Comparison of ENCODE assay signal across 9 cellular contexts in the genomic region with DNA sequence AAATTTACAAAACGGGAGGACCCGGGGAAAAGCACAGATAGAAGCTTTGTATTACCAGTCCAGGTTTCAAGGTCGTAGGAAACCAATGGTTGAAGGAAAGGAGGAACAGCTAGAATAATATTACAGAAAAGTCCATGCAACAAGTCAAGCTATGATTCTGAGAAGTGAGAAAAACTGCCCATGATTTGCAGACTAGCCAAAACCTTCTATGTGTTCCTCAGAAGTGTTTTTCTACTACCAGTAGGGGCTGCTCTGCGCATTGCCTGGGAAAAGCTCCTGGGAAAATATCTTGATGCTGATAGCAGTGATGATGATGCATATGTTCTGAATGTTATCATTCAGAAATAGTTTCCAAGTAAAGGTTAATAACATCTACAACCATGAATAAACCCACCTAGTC. TPM values are rescaled to one million over a fixed set of nuclear protein-coding genes. Genes with fewer than 3 reads are reported as not detected.
DNase-seq lines count a peak whose midpoint lies in the region; ATAC-seq and TF ChIP-seq lines count a peak whose summit lies in the region.
"Had no signal": no experiment of that assay in that cellular context is flagged by ENCODE, and none has a peak within 500 bp of the region (broad histone marks: within the 10 kb centered on the region; RNA-seq: fewer than 3 reads in every experiment).

No MANE protein-coding gene starts in this region.

- H4K8ac ChIP-seq in mesendoderm (ENCODE audit: low read depth, low read length): no peak overlapping the region

- no peaks in the 10 kb centered on the region for H3K27me3 ChIP-seq in Caco-2 (replicated peaks; ENCODE audit: control insufficient read depth, insufficient read depth, low read length)
- H3K27me3 ChIP-seq in mesendoderm (ENCODE audit: insufficient read depth, low read length, poor library complexity): peaks cover 18% of the 10 kb centered on the region

- H2BK5ac ChIP-seq in mesendoderm (ENCODE audit: low read length): no peak overlapping the region

- H3K36me3 ChIP-seq in Caco-2 (ENCODE audit: control insufficient read depth, insufficient read depth, low read length): no peaks in the 10 kb centered on the region
- no peaks in the 10 kb centered on the region for H3K36me3 ChIP-seq in mesendoderm (ENCODE audit: control insufficient read depth, insufficient read depth, low read length)

- H3K27ac Mint-ChIP-seq in Caco-2 (ENCODE audit: unreplicated experiment): no peak overlapping the region
- no peak overlapping the region for H3K27ac Mint-ChIP-seq in brain
- no peak overlapping the region for H3K27ac Mint-ChIP-seq in activated T-helper 1 cell treated with anti-CD3 and anti-CD28 coated beads, Interleukin-12 subunit alpha, Interleukin-12 subunit beta, Interleukin-2, Interleukin-4 antibody, amounts not matched to agents 30 ng/mL and 10 ng/mL and 1 ng/mL, durations not matched to agents 14 hours and 24 hours and 36 hours
- no peak overlapping the region for H3K27ac Mint-ChIP-seq in activated T-cell treated with anti-CD3 and anti-CD28 coated beads, Interleukin-2, amount 50 U/mL, for 72 hours

- H3K9me3 Mint-ChIP-seq in Caco-2 (ENCODE audit: unreplicated experiment): no peaks in the 10 kb centered on the region
- peaks cover 0 to 3% (median 0%) of the 10 kb centered on the region in 5 experiments for H3K9me3 Mint-ChIP-seq in brain
- H3K9me3 Mint-ChIP-seq in activated T-helper 1 cell treated with anti-CD3 and anti-CD28 coated beads, Interleukin-12 subunit alpha, Interleukin-12 subunit beta, Interleukin-2, Interleukin-4 antibody, amounts not matched to agents 30 ng/mL and 10 ng/mL and 1 ng/mL, durations not matched to agents 14 hours and 24 hours and 36 hours: no peaks in the 10 kb centered on the region
- no peaks in the 10 kb centered on the region for H3K9me3 Mint-ChIP-seq in activated T-cell treated with anti-CD3 and anti-CD28 coated beads, Interleukin-2, amount 50 U/mL, for 72 hours

- H3K79me2 ChIP-seq in mesendoderm (ENCODE audit: control insufficient read depth, insufficient read depth, low read length): no peaks in the 10 kb centered on the region
- H3K79me2 ChIP-seq: parathyroid adenoma had no signal

- POLR2A ChIA-PET in Caco-2 (lab: Charles Lee): no interaction called here

- TF ChIP-seq CTCF in Caco-2 (IDR thresholded peaks at IDR 0.05; ENCODE audit: insufficient read depth in 1 of 2, low read depth in 1 of 2, low read length in 1 of 2, severe bottlenecking in 1 of 2, unreplicated experiment in 1 of 2): peak; percentile 15 to 25
- TF ChIP-seq CTCF in brain (conservative IDR thresholded peaks at IDR 0.05): peak; percentile 47 to 71

- H3K79me1 ChIP-seq in mesendoderm (ENCODE audit: low read length): no peaks in the 10 kb centered on the region

- no peak for ATAC-seq in activated T-cell treated with anti-CD3 and anti-CD28 coated beads, Interleukin-2, amount 50 U/mL, for 72 hours (replicated peaks in 1 of 2)

- no peak overlapping the region for H3K4me3 ChIP-seq in Caco-2 (ENCODE audit: low read depth, low read length)
- no peak overlapping the region for H3K4me3 ChIP-seq in mesendoderm (ENCODE audit: low read length)

- WGBS in mesendoderm (ENCODE audit: extremely low coverage, insufficient coverage, low lambda C conversion rate): no CpG with 5 or more reads among the region's 4 CpGs

- no peak overlapping the region for H2BK120ac ChIP-seq in mesendoderm (ENCODE audit: low read depth, low read length)

- DNase-seq in Caco-2 (peak in 1 of 2 experiments; percentile 10), NAMALWA (ENCODE audit: low spot score) (peak; percentile 10), mesendoderm (peak; percentile 37), 8988T (no peak), GOT3 (lab: John Stamatoyannopoulos, UW) (no peak)
- no peak for DNase-seq in activated T-helper 1 cell treated with anti-CD3 and anti-CD28 coated beads, Interleukin-12 subunit alpha, Interleukin-12 subunit beta, Interleukin-2, Interleukin-4 antibody, amounts not matched to agents 30 ng/mL and 10 ng/mL and 1 ng/mL, durations not matched to agents 14 hours and 24 hours and 36 hours (ENCODE audit: low spot score)
- DNase-seq in activated T-cell treated with anti-CD3 and anti-CD28 coated beads, Interleukin-2, amount 50 U/mL, for 72 hours: no peak

- H3K4me3 Mint-ChIP-seq in Caco-2 (ENCODE audit: unreplicated experiment) (no peak overlapping the region), brain (peak overlapping the region; percentile 83 to 86 (median 84))
- no peak overlapping the region for H3K4me3 Mint-ChIP-seq in activated T-helper 1 cell treated with anti-CD3 and anti-CD28 coated beads, Interleukin-12 subunit alpha, Interleukin-12 subunit beta, Interleukin-2, Interleukin-4 antibody, amounts not matched to agents 30 ng/mL and 10 ng/mL and 1 ng/mL, durations not matched to agents 14 hours and 24 hours and 36 hours
- no peak overlapping the region for H3K4me3 Mint-ChIP-seq in activated T-cell treated with anti-CD3 and anti-CD28 coated beads, Interleukin-2, amount 50 U/mL, for 72 hours

- no peak overlapping the region for H3K4me2 ChIP-seq in mesendoderm (ENCODE audit: low read length)

- H3K9me3 ChIP-seq in Caco-2: no peaks in the 10 kb centered on the region

- H2AK5ac ChIP-seq in mesendoderm (ENCODE audit: low read length): no peak overlapping the region

- BruUV-seq in Caco-2 (replicated peaks; lab: Mats Ljungman, UMichigan): no TSS peak

- no peak overlapping the region for H4K5ac ChIP-seq in mesendoderm (ENCODE audit: low read length)

- no peak overlapping the region for H3K56ac ChIP-seq in mesendoderm (ENCODE audit: low read length)

- H3K4me1 Mint-ChIP-seq in Caco-2 (ENCODE audit: low read depth, unreplicated experiment): no peaks in the 10 kb centered on the region
- H3K4me1 Mint-ChIP-seq in brain: peaks cover 19% of the 10 kb centered on the region
- peaks cover 7% of the 10 kb centered on the region for H3K4me1 Mint-ChIP-seq in activated T-helper 1 cell treated with anti-CD3 and anti-CD28 coated beads, Interleukin-12 subunit alpha, Interleukin-12 subunit beta, Interleukin-2, Interleukin-4 antibody, amounts not matched to agents 30 ng/mL and 10 ng/mL and 1 ng/mL, durations not matched to agents 14 hours and 24 hours and 36 hours (ENCODE audit: low read depth)
- peaks cover 9% of the 10 kb centered on the region for H3K4me1 Mint-ChIP-seq in activated T-cell treated with anti-CD3 and anti-CD28 coated beads, Interleukin-2, amount 50 U/mL, for 72 hours (ENCODE audit: low read depth)

- H3K4me1 ChIP-seq in Caco-2: no peaks in the 10 kb centered on the region
- H3K4me1 ChIP-seq in mesendoderm (ENCODE audit: control insufficient read depth, low read depth, low read length): no peaks in the 10 kb centered on the region
- H3K4me1 ChIP-seq: parathyroid adenoma had no signal

- H3K9ac ChIP-seq in mesendoderm (ENCODE audit: low read length): no peak overlapping the region
- H3K9ac ChIP-seq: parathyroid adenoma had no signal

- no peak overlapping the region for H3K4ac ChIP-seq in mesendoderm (ENCODE audit: low read depth, low read length)

- H3K36me3 Mint-ChIP-seq in Caco-2 (ENCODE audit: insufficient read depth, unreplicated experiment) (no peaks in the 10 kb centered on the region), brain (no peaks in the 10 kb centered on the region)
- peaks cover 1% of the 10 kb centered on the region for H3K36me3 Mint-ChIP-seq in activated T-helper 1 cell treated with anti-CD3 and anti-CD28 coated beads, Interleukin-12 subunit alpha, Interleukin-12 subunit beta, Interleukin-2, Interleukin-4 antibody, amounts not matched to agents 30 ng/mL and 10 ng/mL and 1 ng/mL, durations not matched to agents 14 hours and 24 hours and 36 hours (ENCODE audit: low read depth)
- H3K36me3 Mint-ChIP-seq in activated T-cell treated with anti-CD3 and anti-CD28 coated beads, Interleukin-2, amount 50 U/mL, for 72 hours (ENCODE audit: insufficient read depth in 2 of 2): peaks cover 0 to 6% of the 10 kb centered on the region in 2 donors

- CTCF ChIA-PET in Caco-2 (lab: Charles Lee): no interaction called here

- H3K27me3 Mint-ChIP-seq in Caco-2 (ENCODE audit: insufficient read depth, unreplicated experiment) (no peaks in the 10 kb centered on the region), brain (peaks cover 59% of the 10 kb centered on the region)
- H3K27me3 Mint-ChIP-seq in activated T-helper 1 cell treated with anti-CD3 and anti-CD28 coated beads, Interleukin-12 subunit alpha, Interleukin-12 subunit beta, Interleukin-2, Interleukin-4 antibody, amounts not matched to agents 30 ng/mL and 10 ng/mL and 1 ng/mL, durations not matched to agents 14 hours and 24 hours and 36 hours (ENCODE audit: insufficient read depth): peaks cover 43% of the 10 kb centered on the region
- peaks cover 39% of the 10 kb centered on the region for H3K27me3 Mint-ChIP-seq in activated T-cell treated with anti-CD3 and anti-CD28 coated beads, Interleukin-2, amount 50 U/mL, for 72 hours (ENCODE audit: low read depth)

- no peak overlapping the region for H2BK15ac ChIP-seq in mesendoderm (replicated peaks; ENCODE audit: low read depth)

- no peak overlapping the region for H3K23ac ChIP-seq in mesendoderm (ENCODE audit: low read length)

- H3K18ac ChIP-seq in mesendoderm (ENCODE audit: low read length): no peak overlapping the region

- intact Hi-C loops in Caco-2 (cut with micrococcal nuclease; ENCODE audit: unreplicated experiment): no loop called here
- intact Hi-C loops in activated T-helper 1 cell treated with anti-CD3 and anti-CD28 coated beads, Interleukin-12 subunit alpha, Interleukin-12 subunit beta, Interleukin-2, Interleukin-4 antibody, amounts not matched to agents 30 ng/mL and 10 ng/mL and 1 ng/mL, durations not matched to agents 14 hours and 24 hours and 36 hours (cut with micrococcal nuclease): no loop called here

- no peak overlapping the region for H3K27ac ChIP-seq in mesendoderm (ENCODE audit: low read depth, low read length)
- H3K27ac ChIP-seq: parathyroid adenoma had no signal

RNA-seq across cellular contexts. Expression of a gene that starts 2.2 kb away (rescaled TPM):
- not detected in 2 replicates for total RNA-seq in Caco-2 (2022)
- 0.68 TPM for polyA plus RNA-seq in brain (ENCODE audit: insufficient read depth, low read depth, low replicate concordance)
- 0.14 TPM for polyA plus RNA-seq in mesendoderm (2013, experiment 1 of 2)
- 0.06 TPM for polyA plus RNA-seq in mesendoderm (2013, experiment 2 of 2)
- total RNA-seq in activated T-helper 1 cell treated with anti-CD3 and anti-CD28 coated beads, Interleukin-12 subunit alpha, Interleukin-12 subunit beta, Interleukin-2, Interleukin-4 antibody, amounts not matched to agents 30 ng/mL and 10 ng/mL and 1 ng/mL, durations not matched to agents 14 hours and 24 hours and 36 hours: not detected in 2 replicates
- total RNA-seq in activated T-cell treated with anti-CD3 and anti-CD28 coated beads, Interleukin-2, amount 50 U/mL, for 72 hours: not detected

Comparison
In these comparisons a context has a peak if more than half of its experiments do, and no peak if none do; other contexts are left out.
1. DNase-seq: peak in NAMALWA (single experiment) and mesendoderm (single experiment); none in 8988T (single experiment), GOT3 (single experiment), activated T-helper 1 cell treated with anti-CD3 and anti-CD28 coated beads, Interleukin-12 subunit alpha, Interleukin-12 subunit beta, Interleukin-2, Interleukin-4 antibody, amounts not matched to agents 30 ng/mL and 10 ng/mL and 1 ng/mL, durations not matched to agents 14 hours and 24 hours and 36 hours (single experiment) and activated T-cell treated with anti-CD3 and anti-CD28 coated beads, Interleukin-2, amount 50 U/mL, for 72 hours (0 of 2).
2. H3K4me3 Mint-ChIP-seq: peak in brain (5 of 5); none in Caco-2 (single experiment), activated T-helper 1 cell treated with anti-CD3 and anti-CD28 coated beads, Interleukin-12 subunit alpha, Interleukin-12 subunit beta, Interleukin-2, Interleukin-4 antibody, amounts not matched to agents 30 ng/mL and 10 ng/mL and 1 ng/mL, durations not matched to agents 14 hours and 24 hours and 36 hours (single experiment) and activated T-cell treated with anti-CD3 and anti-CD28 coated beads, Interleukin-2, amount 50 U/mL, for 72 hours (0 of 2).